In genomic region chr2:2563309-2563860, GRCh38 we compare ENCODE assay signal across 15 cellular contexts.
A peak's percentile ranks its signal among the peaks of the same experiment; 100 is the strongest.
DNase-seq lines count a peak whose midpoint lies in the region; ATAC-seq, FAIRE-seq and TF ChIP-seq lines count a peak whose summit lies in the region.
"Had no signal": no experiment of that assay in that cellular context is flagged by ENCODE, and none has a peak within 500 bp of the region (broad histone marks: within the 10 kb centered on the region; RNA-seq: fewer than 3 reads in every experiment).

No MANE protein-coding gene starts in this region.

- H3K4me1 ChIP-seq in HepG2 (ENCODE audit: insufficient read depth, low read length) (no peaks in the 10 kb centered on the region), right lobe of liver (no peaks in the 10 kb centered on the region)

- CTCF ChIA-PET in HepG2 (lab: Yijun Ruan, JAX; ENCODE audit: low intra/inter-chr PET ratio, low total read pairs): no interaction called here

- TF ChIP-seq CTCF in HepG2 (CRISPR knock-in tag; IDR thresholded peaks at IDR 0.05): no peak
- TF ChIP-seq CTCF in right lobe of liver (IDR thresholded peaks at IDR 0.05): no peak

- H3K4me3 ChIP-seq in HepG2 (replicated peaks in 1 of 3; ENCODE audit: insufficient read depth in 1 of 3, low read depth in 2 of 3, low read length in 3 of 3) (no peak overlapping the region), right lobe of liver (no peak overlapping the region)
- H3K4me3 ChIP-seq: BLaER1 treated with 17β-estradiol and CSF1 and Interleukin-3, amounts not matched to agents 10 nM and 100 nM had no signal

- ATAC-seq in HepG2: no peak
- ATAC-seq in right lobe of liver: no peak
- ATAC-seq: CD8-positive, alpha-beta T cell had no signal

- H2AFZ ChIP-seq in HepG2 (ENCODE audit: low read length): no peak overlapping the region

- H3K36me3 ChIP-seq in HepG2 (replicated peaks in 1 of 2; ENCODE audit: control insufficient read depth in 1 of 2, insufficient read depth in 2 of 2, low read length in 2 of 2): no peaks in the 10 kb centered on the region
- H3K36me3 ChIP-seq in right lobe of liver: no peaks in the 10 kb centered on the region
- H3K36me3 ChIP-seq: BLaER1 treated with 17β-estradiol and CSF1 and Interleukin-3, amounts not matched to agents 10 nM and 100 nM had no signal

- POLR2A ChIA-PET in HepG2 (lab: Yijun Ruan, JAX): no interaction called here

- intact Hi-C loops in HepG2 (cut with micrococcal nuclease; ENCODE audit: unreplicated experiment) (no loop called here), right lobe of liver (cut with DNase I) (no loop called here), posterior vena cava (cut with DNase I) (no loop called here)

- H3K79me2 ChIP-seq in HepG2 (ENCODE audit: insufficient read depth, low read length): no peaks in the 10 kb centered on the region

- H4K20me1 ChIP-seq in HepG2 (ENCODE audit: insufficient read depth, low read length): no peaks in the 10 kb centered on the region; the same call in 1 of the 2 replicates
- H4K20me1 ChIP-seq: BLaER1 treated with 17β-estradiol and CSF1 and Interleukin-3, amounts not matched to agents 10 nM and 100 nM had no signal

- no peak overlapping the region for H3K27ac ChIP-seq in HepG2 (ENCODE audit: extremely low read length, insufficient read depth, low read length)
- no peak overlapping the region for H3K27ac ChIP-seq in right lobe of liver
- H3K27ac ChIP-seq: BLaER1 treated with 17β-estradiol and CSF1 and Interleukin-3, amounts not matched to agents 10 nM and 100 nM; HL-60 had no signal

- no peak for DNase-seq in HepG2 (ENCODE audit: low spot score)
- DNase-seq in right lobe of liver: no peak
- peak; percentile 38 for DNase-seq in islet precursor cell
- DNase-seq in posterior vena cava (ENCODE audit: low spot score): peak; percentile 40
- DNase-seq in activated naive CD4-positive, alpha-beta T cell (lab: John Stamatoyannopoulos, UW): no peak
- DNase-seq in activated T-cell treated with anti-CD3 and anti-CD28 coated beads, Interleukin-2, amount 50 U/mL, for 1 hour: no peak
- DNase-seq: Calu3; CD8-positive, alpha-beta T cell; DMS79 treated with DMSO at 0.1 percent for 48 hours; GF-D8; GOT3; H9; IMR-90 had no signal

- H3K9ac ChIP-seq in HepG2 (ENCODE audit: insufficient read depth, low read depth, low read length): no peak overlapping the region
- H3K9ac ChIP-seq: BLaER1 treated with 17β-estradiol and CSF1 and Interleukin-3, amounts not matched to agents 10 nM and 100 nM had no signal

- H3K27me3 ChIP-seq in HepG2 (ENCODE audit: control insufficient read depth in 1 of 2, insufficient read depth in 2 of 2, low read length in 2 of 2): peaks cover 6 to 32% of the 10 kb centered on the region in 2 experiments; a peak in 3 of 5 replicates
- no peaks in the 10 kb centered on the region for H3K27me3 ChIP-seq in right lobe of liver
- H3K27me3 ChIP-seq: BLaER1 treated with 17β-estradiol and CSF1 and Interleukin-3, amounts not matched to agents 10 nM and 100 nM had no signal

- no TSS peak for BruUV-seq in HepG2 (replicated peaks; lab: Mats Ljungman, UMichigan)

- TF ChIP-seq EP300 in HepG2 (IDR thresholded peaks at IDR 0.05; ENCODE audit: low read depth in 2 of 2, low read length in 2 of 2): no peak
- no peak for TF ChIP-seq EP300 in HepG2 (CRISPR knock-in tag; IDR thresholded peaks at IDR 0.05; ENCODE audit: borderline replicate concordance)

- H3K9me3 ChIP-seq in HepG2 (ENCODE audit: low read length) (no peaks in the 10 kb centered on the region), right lobe of liver (no peaks in the 10 kb centered on the region)
- H3K9me3 ChIP-seq: BLaER1 treated with 17β-estradiol and CSF1 and Interleukin-3, amounts not matched to agents 10 nM and 100 nM had no signal

- TF ChIP-seq POLR2A in HepG2 (IDR thresholded peaks at IDR 0.05; ENCODE audit: insufficient read depth in 1 of 2, low read depth in 2 of 2, low read length in 2 of 2) (no peak), right lobe of liver (IDR thresholded peaks at IDR 0.05) (no peak)

- H3K4me2 ChIP-seq in HepG2 (ENCODE audit: low read depth, low read length): no peak overlapping the region
- H3K4me2 ChIP-seq: BLaER1 treated with 17β-estradiol and CSF1 and Interleukin-3, amounts not matched to agents 10 nM and 100 nM had no signal

- WGBS in HepG2 (ENCODE audit: low lambda C conversion rate): 13% methylated on average over 8 of the region's 8 CpGs
- WGBS in right lobe of liver (ENCODE audit: insufficient coverage, low coverage, low lambda C conversion rate, missing lambda C conversion rate): 31% methylated on average over 4 of the region's 8 CpGs

- in situ Hi-C loops in HepG2 (cut with HindIII; ENCODE audit: extremely low pct_ligation_motif_present, low pct_unique_long_range_greater_than_20kb): no loop called here

- FAIRE-seq in HepG2 (lab: Jason Lieb, UNC): no peak

- TF ChIP-seq RAD21 in HepG2 (CRISPR knock-in tag; IDR thresholded peaks at IDR 0.05): no peak

TF ChIP-seq in HepG2, 621 proteins besides CTCF, POLR2A, EP300 and RAD21:
- TF ChIP-seq MED8 (CRISPR knock-in tag; IDR thresholded peaks at IDR 0.05; ENCODE audit: insufficient replicate concordance) (no peak), IKZF1 (IDR thresholded peaks at IDR 0.05) (0 out of 2 replicates have a peak, but pooled peaks have one; percentile 39)

Comparison
In these comparisons a context has a peak if more than half of its experiments do, and no peak if none do; other contexts are left out.
1. DNase-seq: peak in islet precursor cell (single experiment) and posterior vena cava (single experiment); none in HepG2 (single experiment), right lobe of liver (0 of 3), activated naive CD4-positive, alpha-beta T cell (0 of 4) and activated T-cell treated with anti-CD3 and anti-CD28 coated beads, Interleukin-2, amount 50 U/mL, for 1 hour (single experiment).